ENCODE assay signal across 8 cellular contexts in genomic region chr6:140537834-140538680, GRCh38.
DNase-seq lines count a peak whose midpoint lies in the region; ATAC-seq and TF ChIP-seq lines count a peak whose summit lies in the region.

No MANE protein-coding gene starts in this region.

- H3K27ac ChIP-seq in endodermal cell (ENCODE audit: low read depth, low read length): peak overlapping the region; percentile 71
- H3K27ac ChIP-seq in MM.1S (ENCODE audit: low read length): no peak overlapping the region

- H3K9ac ChIP-seq in endodermal cell (ENCODE audit: extremely low read depth, low read length, poor library complexity, severe bottlenecking) (no peak overlapping the region), MM.1S (ENCODE audit: low read length) (no peak overlapping the region)

- no peak overlapping the region for H3K4me2 ChIP-seq in MM.1S (ENCODE audit: low read depth, low read length)

- ATAC-seq in mucosa of descending colon: peak; percentile 15

- 28 to 46% methylated on average over 5 to 8 of the region's 8 CpGs for WGBS in endodermal cell (ENCODE audit: insufficient coverage in 1 of 2, insufficient read length in 1 of 2), 2 experiments

- no peak overlapping the region for H2AFZ ChIP-seq in MM.1S (ENCODE audit: low read length)

- H3K36me3 ChIP-seq in endodermal cell (ENCODE audit: control insufficient read depth, insufficient read depth, low read length) (no peaks in the 10 kb centered on the region), mucosa of descending colon (ENCODE audit: low read depth) (no peaks in the 10 kb centered on the region), MM.1S (replicated peaks; ENCODE audit: insufficient read depth, low read length) (no peaks in the 10 kb centered on the region)

- no peaks in the 10 kb centered on the region for H3F3A ChIP-seq in MM.1S (ENCODE audit: insufficient read depth, low read length)

- no peak overlapping the region for H3K4me3 ChIP-seq in AG04449 (ENCODE audit: low read depth, low read length)
- no peak overlapping the region for H3K4me3 ChIP-seq in endodermal cell (ENCODE audit: low read length)
- no peak overlapping the region for H3K4me3 ChIP-seq in mucosa of descending colon
- H3K4me3 ChIP-seq in MM.1S (ENCODE audit: low read length): no peak overlapping the region

- H3K9me2 ChIP-seq in MM.1S (replicated peaks; ENCODE audit: insufficient read depth, low read length): no peaks in the 10 kb centered on the region

- H3K79me2 ChIP-seq in MM.1S (ENCODE audit: low read length): no peaks in the 10 kb centered on the region

- POLR2A ChIA-PET in AG04449 (lab: Yijun Ruan, JAX): interaction anchor here (0.5 to 2.1 kb wide), 7 partner anchors 34 to 1168 kb away, joined by 3 to 9 read pairs (median 4); partner anchors contain the start of gene CITED2

- DNase-seq in AG04449 (ENCODE audit: low read depth, low spot score) (peak; percentile 100), M059J (ENCODE audit: low read depth) (peak; percentile 99), endodermal cell (peak; percentile 80), mucosa of descending colon (no peak), germinal center (ENCODE audit: low spot score) (no peak), NCI-H524 (lab: John Stamatoyannopoulos, UW) (no peak), MM.1S (no peak)
- DNase-seq in activated T-helper 1 cell treated with anti-CD3 and anti-CD28 coated beads, Interleukin-12 subunit alpha, Interleukin-12 subunit beta, Interleukin-2, Interleukin-4 antibody, amounts not matched to agents 30 ng/mL and 10 ng/mL and 1 ng/mL, durations not matched to agents 14 hours and 24 hours and 36 hours (ENCODE audit: low spot score): no peak

- H3K4me3 Mint-ChIP-seq in endodermal cell: no peak overlapping the region
- no peak overlapping the region for H3K4me3 Mint-ChIP-seq in activated T-helper 1 cell treated with anti-CD3 and anti-CD28 coated beads, Interleukin-12 subunit alpha, Interleukin-12 subunit beta, Interleukin-2, Interleukin-4 antibody, amounts not matched to agents 30 ng/mL and 10 ng/mL and 1 ng/mL, durations not matched to agents 14 hours and 24 hours and 36 hours

- peak overlapping the region; percentile 90 for H3K27ac Mint-ChIP-seq in endodermal cell
- no peak overlapping the region for H3K27ac Mint-ChIP-seq in activated T-helper 1 cell treated with anti-CD3 and anti-CD28 coated beads, Interleukin-12 subunit alpha, Interleukin-12 subunit beta, Interleukin-2, Interleukin-4 antibody, amounts not matched to agents 30 ng/mL and 10 ng/mL and 1 ng/mL, durations not matched to agents 14 hours and 24 hours and 36 hours

- H3K4me1 ChIP-seq in endodermal cell (ENCODE audit: control insufficient read depth, insufficient read depth, low read length): peaks cover 4% of the 10 kb centered on the region
- no peaks in the 10 kb centered on the region for H3K4me1 ChIP-seq in mucosa of descending colon (ENCODE audit: low read depth)
- no peaks in the 10 kb centered on the region for H3K4me1 ChIP-seq in MM.1S (ENCODE audit: low read length)

- TF ChIP-seq CTCF in AG04449 (IDR thresholded peaks at IDR 0.05; ENCODE audit: insufficient read depth, low read length, missing control alignments): no peak
- no peak for TF ChIP-seq CTCF in endodermal cell (conservative IDR thresholded peaks at IDR 0.05)
- no peak for TF ChIP-seq CTCF in mucosa of descending colon (IDR thresholded peaks at IDR 0.05)
- TF ChIP-seq CTCF in MM.1S (IDR thresholded peaks at IDR 0.05; ENCODE audit: low read length): no peak

- intact Hi-C loops in mucosa of descending colon (cut with DNase I, micrococcal nuclease): no loop called here
- intact Hi-C loops in activated T-helper 1 cell treated with anti-CD3 and anti-CD28 coated beads, Interleukin-12 subunit alpha, Interleukin-12 subunit beta, Interleukin-2, Interleukin-4 antibody, amounts not matched to agents 30 ng/mL and 10 ng/mL and 1 ng/mL, durations not matched to agents 14 hours and 24 hours and 36 hours (cut with micrococcal nuclease): no loop called here

- no peaks in the 10 kb centered on the region for H3K27me3 ChIP-seq in endodermal cell (ENCODE audit: control insufficient read depth, insufficient read depth, low read length, poor library complexity, severe bottlenecking)
- H3K27me3 ChIP-seq in MM.1S (replicated peaks; ENCODE audit: insufficient read depth, low read length): no peaks in the 10 kb centered on the region

- peaks cover 29% of the 10 kb centered on the region for H3K9me3 Mint-ChIP-seq in endodermal cell
- peaks cover 7% of the 10 kb centered on the region for H3K9me3 Mint-ChIP-seq in activated T-helper 1 cell treated with anti-CD3 and anti-CD28 coated beads, Interleukin-12 subunit alpha, Interleukin-12 subunit beta, Interleukin-2, Interleukin-4 antibody, amounts not matched to agents 30 ng/mL and 10 ng/mL and 1 ng/mL, durations not matched to agents 14 hours and 24 hours and 36 hours

- peaks cover 19% of the 10 kb centered on the region for H3K9me3 ChIP-seq in endodermal cell (ENCODE audit: control insufficient read depth, low read length)
- no peaks in the 10 kb centered on the region for H3K9me3 ChIP-seq in mucosa of descending colon
- no peaks in the 10 kb centered on the region for H3K9me3 ChIP-seq in MM.1S (replicated peaks; ENCODE audit: insufficient read depth, low read length)

- H3K27me3 Mint-ChIP-seq in endodermal cell (ENCODE audit: insufficient read depth): no peaks in the 10 kb centered on the region
- peaks cover 16% of the 10 kb centered on the region for H3K27me3 Mint-ChIP-seq in activated T-helper 1 cell treated with anti-CD3 and anti-CD28 coated beads, Interleukin-12 subunit alpha, Interleukin-12 subunit beta, Interleukin-2, Interleukin-4 antibody, amounts not matched to agents 30 ng/mL and 10 ng/mL and 1 ng/mL, durations not matched to agents 14 hours and 24 hours and 36 hours (ENCODE audit: insufficient read depth)

- H4K20me1 ChIP-seq in MM.1S (ENCODE audit: insufficient read depth, low read length): no peaks in the 10 kb centered on the region

- CTCF ChIA-PET in AG04449 (lab: Yijun Ruan, JAX): interaction anchor here (0.7 to 1.5 kb wide), 6 partner anchors 20 to 459 kb away, joined by 3 to 8 read pairs (median 4); no protein-coding TSS in a partner anchor

- H3K36me3 Mint-ChIP-seq in endodermal cell (ENCODE audit: low read depth): peaks cover 2% of the 10 kb centered on the region
- no peaks in the 10 kb centered on the region for H3K36me3 Mint-ChIP-seq in activated T-helper 1 cell treated with anti-CD3 and anti-CD28 coated beads, Interleukin-12 subunit alpha, Interleukin-12 subunit beta, Interleukin-2, Interleukin-4 antibody, amounts not matched to agents 30 ng/mL and 10 ng/mL and 1 ng/mL, durations not matched to agents 14 hours and 24 hours and 36 hours (ENCODE audit: low read depth)

- peaks cover 16% of the 10 kb centered on the region for H3K4me1 Mint-ChIP-seq in endodermal cell
- H3K4me1 Mint-ChIP-seq in activated T-helper 1 cell treated with anti-CD3 and anti-CD28 coated beads, Interleukin-12 subunit alpha, Interleukin-12 subunit beta, Interleukin-2, Interleukin-4 antibody, amounts not matched to agents 30 ng/mL and 10 ng/mL and 1 ng/mL, durations not matched to agents 14 hours and 24 hours and 36 hours (ENCODE audit: low read depth): peaks cover 5% of the 10 kb centered on the region

Comparison
In these comparisons a context has a peak if more than half of its experiments do, and no peak if none do; other contexts are left out.
1. DNase-seq: peak in AG04449 (single experiment), M059J (single experiment) and endodermal cell (single experiment); none in mucosa of descending colon (0 of 3), germinal center (single experiment), activated T-helper 1 cell treated with anti-CD3 and anti-CD28 coated beads, Interleukin-12 subunit alpha, Interleukin-12 subunit beta, Interleukin-2, Interleukin-4 antibody, amounts not matched to agents 30 ng/mL and 10 ng/mL and 1 ng/mL, durations not matched to agents 14 hours and 24 hours and 36 hours (single experiment), NCI-H524 (0 of 2) and MM.1S (single experiment).